In genomic region chr3:105791919-105792786, GRCh38 we compare ENCODE assay signal across 8 cellular contexts.
A peak's percentile ranks its signal among the peaks of the same experiment; 100 is the strongest.
DNase-seq lines count a peak whose midpoint lies in the region; ATAC-seq and TF ChIP-seq lines count a peak whose summit lies in the region.

No MANE protein-coding gene starts in this region.

- intact Hi-C loops in gastrocnemius medialis (cut with DNase I; ENCODE audit: low total_unique reads): loop anchor here (2.0 to 10.0 kb wide), 2 partner anchors 77 to 553 kb away; partner anchors contain the start of gene CBLB

- H3K79me2 ChIP-seq in SU-DHL-6 (ENCODE audit: insufficient read depth, low read length): peaks cover 100% of the 10 kb centered on the region

- TF ChIP-seq CTCF in SU-DHL-6 (IDR thresholded peaks at IDR 0.05; ENCODE audit: insufficient read depth, low read length, poor library complexity, severe bottlenecking) (no peak), glutamatergic neuron (IDR thresholded peaks at IDR 0.05; ENCODE audit: partially characterized antibody, unreplicated experiment) (no peak), gastrocnemius medialis (IDR thresholded peaks at IDR 0.05 in 4 of 5, conservative IDR thresholded peaks at IDR 0.05 in 1 of 5) (no peak)

- H3K4me3 Mint-ChIP-seq in glutamatergic neuron (ENCODE audit: unreplicated experiment): peak overlapping the region; percentile 68

- peaks cover 4% of the 10 kb centered on the region for H3K27me3 Mint-ChIP-seq in glutamatergic neuron (ENCODE audit: unreplicated experiment)

- H3K27ac ChIP-seq in SU-DHL-6 (ENCODE audit: low read depth, low read length): no peak overlapping the region
- peak overlapping the region; percentile 70 to 76 (median 72) for H3K27ac ChIP-seq in gastrocnemius medialis

- no peaks in the 10 kb centered on the region for H3K9me2 ChIP-seq in SU-DHL-6 (replicated peaks; ENCODE audit: insufficient read depth, low read length)

- ATAC-seq in gastrocnemius medialis: peak; percentile 96 to 98

- H3K36me3 ChIP-seq in SU-DHL-6 (ENCODE audit: low read length): peaks cover 14% of the 10 kb centered on the region
- H3K36me3 ChIP-seq in gastrocnemius medialis: no peaks in the 10 kb centered on the region

- peaks cover 7% of the 10 kb centered on the region for H3K36me3 Mint-ChIP-seq in glutamatergic neuron (ENCODE audit: unreplicated experiment)

- no peak overlapping the region for H3K4me3 ChIP-seq in SU-DHL-6 (ENCODE audit: insufficient read depth, low read length, poor library complexity, severe bottlenecking)
- peak overlapping the region in 2 of 4 donors; percentile 2 to 9 for H3K4me3 ChIP-seq in gastrocnemius medialis

- no peak for TF ChIP-seq POLR2A in gastrocnemius medialis (IDR thresholded peaks at IDR 0.05)

- peaks cover 7% of the 10 kb centered on the region for H3K9me3 Mint-ChIP-seq in glutamatergic neuron (ENCODE audit: unreplicated experiment)

- H2AFZ ChIP-seq in SU-DHL-6 (ENCODE audit: low read depth, low read length, severe bottlenecking): no peak overlapping the region

- H3K4me1 Mint-ChIP-seq in glutamatergic neuron (ENCODE audit: low read depth, unreplicated experiment): peaks cover 37% of the 10 kb centered on the region

- no peaks in the 10 kb centered on the region for H3K27me3 ChIP-seq in SU-DHL-6 (ENCODE audit: low read length)
- H3K27me3 ChIP-seq in gastrocnemius medialis: no peaks in the 10 kb centered on the region

- DNase-seq in EL (peak; percentile 96), glutamatergic neuron (no peak), gastrocnemius medialis (peak; percentile 70 to 83), NCI-H345 treated with DMSO at 0.1 percent for 48 hours (lab: John Stamatoyannopoulos, UW; ENCODE audit: unreplicated experiment) (no peak), NCI-H2171 (lab: John Stamatoyannopoulos, UW) (no peak), hippocampal formation (lab: John Stamatoyannopoulos, UW) (no peak), retina (no peak)

- peaks cover 14% of the 10 kb centered on the region; the same call in 1 of the 2 replicates for H3F3A ChIP-seq in SU-DHL-6 (ENCODE audit: insufficient read depth)

- H3K4me1 ChIP-seq in gastrocnemius medialis: peaks cover 13 to 35% of the 10 kb centered on the region in 2 donors

- peak overlapping the region; percentile 24 for H3K4me2 ChIP-seq in SU-DHL-6 (ENCODE audit: low read depth, low read length, poor library complexity, severe bottlenecking)

- H4K20me1 ChIP-seq in SU-DHL-6 (ENCODE audit: low read depth, low read length): no peaks in the 10 kb centered on the region

- peak overlapping the region; percentile 49 for H3K27ac Mint-ChIP-seq in glutamatergic neuron (ENCODE audit: unreplicated experiment)

- H3K9ac ChIP-seq in SU-DHL-6 (ENCODE audit: low read length): no peak overlapping the region

- H3K9me3 ChIP-seq in SU-DHL-6 (ENCODE audit: insufficient read depth, low read length) (no peaks in the 10 kb centered on the region), gastrocnemius medialis (no peaks in the 10 kb centered on the region)

- in situ Hi-C loops in gastrocnemius medialis (cut with MboI; ENCODE audit: low sequenced_read_pairs in 4 of 4): no loop called here

Comparison
In these comparisons a context has a peak if more than half of its experiments do, and no peak if none do; other contexts are left out.
1. DNase-seq: peak in EL (single experiment) and gastrocnemius medialis (2 of 2); none in glutamatergic neuron (single experiment), NCI-H345 treated with DMSO at 0.1 percent for 48 hours (single experiment), NCI-H2171 (single experiment), hippocampal formation (0 of 2) and retina (single experiment).